37 cellular contexts compared by ENCODE assay signal in the genomic region with DNA sequence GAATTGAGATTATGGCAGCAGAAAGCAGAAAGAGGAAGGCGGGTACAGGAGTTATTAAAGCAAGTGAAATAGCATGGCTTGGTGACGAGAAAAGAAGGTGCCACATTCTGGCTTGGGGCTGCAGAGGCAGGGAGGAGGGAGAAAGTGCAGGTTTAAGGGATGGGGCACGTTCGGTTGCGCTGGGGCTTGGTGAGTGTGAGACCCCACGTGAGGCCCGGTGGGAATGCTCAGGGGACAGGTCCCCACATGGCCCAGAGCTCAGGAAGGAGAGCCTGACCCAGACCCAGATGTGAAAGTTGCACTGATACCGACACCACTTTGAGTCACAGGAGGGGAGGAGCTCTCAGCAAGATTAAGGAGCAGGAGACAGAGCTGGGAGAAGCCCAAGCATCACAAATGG.
"Had no signal": no experiment of that assay in that cellular context is flagged by ENCODE, and none has a peak within 500 bp of the region (broad histone marks: within the 10 kb centered on the region; RNA-seq: fewer than 3 reads in every experiment).

No MANE protein-coding gene starts in this region.

- H3K4me3 Mint-ChIP-seq: activated naive CD4-positive, alpha-beta T cell treated with anti-CD3 and anti-CD28 coated beads for 36 hours; activated naive CD4-positive, alpha-beta T cell treated with anti-CD3 and anti-CD28 coated beads, Interleukin-2, amount 10 ng/mL, durations not matched to agents 7 days and 5 days; activated naive CD4-positive, alpha-beta T cell treated with anti-CD3 and anti-CD28 coated beads, Interleukin-2, amount 50 U/mL, for 24 hours; activated naive CD8-positive, alpha-beta T cell; activated naive CD8-positive, alpha-beta T cell treated with anti-CD3 and anti-CD28 coated beads for 36 hours; activated naive CD8-positive, alpha-beta T cell treated with anti-CD3 and anti-CD28 coated beads, Interleukin-2, amount 10 ng/mL, durations not matched to agents 7 days and 5 days; activated naive CD8-positive, alpha-beta T cell treated with anti-CD3 and anti-CD28 coated beads, Interleukin-2, amount 50 U/mL, for 24 hours; activated T-cell treated with anti-CD3 and anti-CD28 coated beads, Interleukin-2, amount 50 U/mL, for 24 hours; activated T-cell treated with anti-CD3 and anti-CD28 coated beads, Interleukin-2, amount 50 U/mL, for 4 hours; activated T-cell treated with anti-CD3 and anti-CD28 coated beads, Interleukin-2, amount 50 U/mL, for 72 hours; activated T-helper 1 cell treated with anti-CD3 and anti-CD28 coated beads, Interleukin-12 subunit alpha, Interleukin-12 subunit beta, Interleukin-2, Interleukin-4 antibody, amounts not matched to agents 30 ng/mL and 10 ng/mL and 1 ng/mL, durations not matched to agents 14 hours and 24 hours and 36 hours; activated T-helper 17 cell treated with anti-CD3 and anti-CD28 coated beads, Interleukin-2, amount 50 U/mL, for 72 hours; brain; central memory CD8-positive, alpha-beta T cell had no signal

- DNase-seq: activated effector memory CD4-positive, alpha-beta T cell treated with anti-CD3 and anti-CD28 coated beads, Interleukin-2, amount 50 U/mL, for 16 hours; activated effector memory CD4-positive, alpha-beta T cell treated with Interleukin-2 at 50 U/mL for 16 hours; activated gamma-delta T cell; activated gamma-delta T cell treated with Interleukin-2 at 50 U/mL for 16 hours; activated naive CD4-positive, alpha-beta T cell; activated naive CD4-positive, alpha-beta T cell treated with anti-CD3 and anti-CD28 coated beads for 36 hours; activated naive CD4-positive, alpha-beta T cell treated with anti-CD3 and anti-CD28 coated beads, Interleukin-2, amount 10 ng/mL, durations not matched to agents 7 days and 5 days; activated naive CD4-positive, alpha-beta T cell treated with anti-CD3 and anti-CD28 coated beads, Interleukin-2, amount 50 U/mL, for 16 hours; activated naive CD4-positive, alpha-beta T cell treated with Interleukin-2 at 50 U/mL for 16 hours; activated naive CD8-positive, alpha-beta T cell treated with anti-CD3 and anti-CD28 coated beads for 36 hours; activated naive CD8-positive, alpha-beta T cell treated with anti-CD3 and anti-CD28 coated beads, Interleukin-2, amount 10 ng/mL, durations not matched to agents 7 days and 5 days; activated naive CD8-positive, alpha-beta T cell treated with anti-CD3 and anti-CD28 coated beads, Interleukin-2, amount 50 U/mL, for 24 hours; activated T-cell treated with anti-CD3 and anti-CD28 coated beads, Interleukin-2, amount 50 U/mL, for 24 hours; activated T-cell treated with anti-CD3 and anti-CD28 coated beads, Interleukin-2, amount 50 U/mL, for 4 hours; activated T-cell treated with anti-CD3 and anti-CD28 coated beads, Interleukin-2, amount 50 U/mL, for 48 hours; activated T-cell treated with anti-CD3 and anti-CD28 coated beads, Interleukin-2, amount 50 U/mL, for 72 hours; adrenal gland; amniotic stem cell; amygdala; anterior cingulate cortex; aorta; body of pancreas; brain microvascular endothelial cell; caudate nucleus; central memory CD4-positive, alpha-beta T cell; cerebellar nuclear complex had no signal

- H3K9me3 ChIP-seq: adrenal gland, ascending aorta, body of pancreas, breast epithelium had no signal

- H3K9me3 Mint-ChIP-seq: activated naive CD4-positive, alpha-beta T cell treated with anti-CD3 and anti-CD28 coated beads for 36 hours; activated naive CD4-positive, alpha-beta T cell treated with anti-CD3 and anti-CD28 coated beads, Interleukin-2, amount 10 ng/mL, durations not matched to agents 7 days and 5 days; activated naive CD4-positive, alpha-beta T cell treated with anti-CD3 and anti-CD28 coated beads, Interleukin-2, amount 50 U/mL, for 24 hours; activated naive CD4-positive, alpha-beta T cell treated with anti-CD3 and anti-CD28 coated beads, Interleukin-2, amount 50 U/mL, for 72 hours; activated naive CD8-positive, alpha-beta T cell treated with anti-CD3 and anti-CD28 coated beads for 36 hours; activated naive CD8-positive, alpha-beta T cell treated with anti-CD3 and anti-CD28 coated beads, Interleukin-2, amount 10 ng/mL, durations not matched to agents 7 days and 5 days; activated naive CD8-positive, alpha-beta T cell treated with anti-CD3 and anti-CD28 coated beads, Interleukin-2, amount 50 U/mL, for 24 hours; activated T-cell treated with anti-CD3 and anti-CD28 coated beads, Interleukin-2, amount 50 U/mL, for 24 hours; activated T-helper 1 cell treated with anti-CD3 and anti-CD28 coated beads, Interleukin-12 subunit alpha, Interleukin-12 subunit beta, Interleukin-2, Interleukin-4 antibody, amounts not matched to agents 30 ng/mL and 10 ng/mL and 1 ng/mL, durations not matched to agents 14 hours and 24 hours and 36 hours; activated T-helper 17 cell treated with anti-CD3 and anti-CD28 coated beads, Interleukin-2, amount 50 U/mL, for 72 hours; activated T-helper 2 cell treated with anti-CD3 and anti-CD28 coated beads, Interferon-gamma antibody, Interleukin-2, Interleukin-4, amounts not matched to agents 10 μg/mL and 5 μg/mL and 100 μg/mL, durations not matched to agents 14 hours and 24 hours and 36 hours had no signal

- H3K4me3 ChIP-seq: adrenal gland, ascending aorta, body of pancreas, breast epithelium, cardiac muscle cell had no signal

- H3K4me1 ChIP-seq: adrenal gland, ascending aorta, body of pancreas, breast epithelium had no signal

- H3K27ac ChIP-seq: adrenal gland, ascending aorta, body of pancreas, brain microvascular endothelial cell, breast epithelium, cardiac muscle cell had no signal

- H3K36me3 Mint-ChIP-seq: activated naive CD4-positive, alpha-beta T cell treated with anti-CD3 and anti-CD28 coated beads, Interleukin-2, amount 10 ng/mL, durations not matched to agents 7 days and 5 days; activated naive CD4-positive, alpha-beta T cell treated with anti-CD3 and anti-CD28 coated beads, Interleukin-2, amount 50 U/mL, for 24 hours; activated naive CD4-positive, alpha-beta T cell treated with anti-CD3 and anti-CD28 coated beads, Interleukin-2, amount 50 U/mL, for 72 hours; activated naive CD8-positive, alpha-beta T cell; activated naive CD8-positive, alpha-beta T cell treated with anti-CD3 and anti-CD28 coated beads for 36 hours; activated naive CD8-positive, alpha-beta T cell treated with anti-CD3 and anti-CD28 coated beads, Interleukin-2, amount 10 ng/mL, durations not matched to agents 7 days and 5 days; brain had no signal

- H3K27me3 ChIP-seq: adrenal gland, ascending aorta, body of pancreas, brain microvascular endothelial cell, breast epithelium, cardiac muscle cell had no signal

- H3K27me3 Mint-ChIP-seq: activated naive CD4-positive, alpha-beta T cell treated with anti-CD3 and anti-CD28 coated beads, Interleukin-2, amount 10 ng/mL, durations not matched to agents 7 days and 5 days; activated naive CD8-positive, alpha-beta T cell treated with anti-CD3 and anti-CD28 coated beads, Interleukin-2, amount 10 ng/mL, durations not matched to agents 7 days and 5 days had no signal

- H3K36me3 ChIP-seq: adrenal gland, ascending aorta, brain microvascular endothelial cell, breast epithelium, cardiac muscle cell had no signal

- H3K4me1 Mint-ChIP-seq: activated naive CD4-positive, alpha-beta T cell treated with anti-CD3 and anti-CD28 coated beads, Interleukin-2, amount 10 ng/mL, durations not matched to agents 7 days and 5 days; activated naive CD4-positive, alpha-beta T cell treated with anti-CD3 and anti-CD28 coated beads, Interleukin-2, amount 50 U/mL, for 24 hours; activated naive CD8-positive, alpha-beta T cell treated with anti-CD3 and anti-CD28 coated beads for 36 hours; activated naive CD8-positive, alpha-beta T cell treated with anti-CD3 and anti-CD28 coated beads, Interleukin-2, amount 10 ng/mL, durations not matched to agents 7 days and 5 days; activated naive CD8-positive, alpha-beta T cell treated with anti-CD3 and anti-CD28 coated beads, Interleukin-2, amount 50 U/mL, for 24 hours; activated T-helper 17 cell treated with anti-CD3 and anti-CD28 coated beads, Interleukin-2, amount 50 U/mL, for 72 hours; central memory CD8-positive, alpha-beta T cell had no signal

- H3K27ac Mint-ChIP-seq: activated naive CD4-positive, alpha-beta T cell treated with anti-CD3 and anti-CD28 coated beads for 36 hours; activated naive CD4-positive, alpha-beta T cell treated with anti-CD3 and anti-CD28 coated beads, Interleukin-2, amount 10 ng/mL, durations not matched to agents 7 days and 5 days; activated naive CD4-positive, alpha-beta T cell treated with anti-CD3 and anti-CD28 coated beads, Interleukin-2, amount 50 U/mL, for 24 hours; activated naive CD4-positive, alpha-beta T cell treated with anti-CD3 and anti-CD28 coated beads, Interleukin-2, amount 50 U/mL, for 72 hours; activated naive CD8-positive, alpha-beta T cell; activated naive CD8-positive, alpha-beta T cell treated with anti-CD3 and anti-CD28 coated beads for 36 hours; activated naive CD8-positive, alpha-beta T cell treated with anti-CD3 and anti-CD28 coated beads, Interleukin-2, amount 10 ng/mL, durations not matched to agents 7 days and 5 days; activated naive CD8-positive, alpha-beta T cell treated with anti-CD3 and anti-CD28 coated beads, Interleukin-2, amount 50 U/mL, for 24 hours; activated T-cell treated with anti-CD3 and anti-CD28 coated beads, Interleukin-2, amount 50 U/mL, for 24 hours; activated T-cell treated with anti-CD3 and anti-CD28 coated beads, Interleukin-2, amount 50 U/mL, for 72 hours; activated T-helper 1 cell treated with anti-CD3 and anti-CD28 coated beads, Interleukin-12 subunit alpha, Interleukin-12 subunit beta, Interleukin-2, Interleukin-4 antibody, amounts not matched to agents 30 ng/mL and 10 ng/mL and 1 ng/mL, durations not matched to agents 14 hours and 24 hours and 36 hours; activated T-helper 17 cell treated with anti-CD3 and anti-CD28 coated beads, Interleukin-2, amount 50 U/mL, for 72 hours; activated T-helper 2 cell treated with anti-CD3 and anti-CD28 coated beads, Interferon-gamma antibody, Interleukin-2, Interleukin-4, amounts not matched to agents 10 μg/mL and 5 μg/mL and 100 μg/mL, durations not matched to agents 14 hours and 24 hours and 36 hours; brain had no signal
